8 cellular contexts compared by ENCODE assay signal in genomic region chr12:120231316-120232011, GRCh38. TPM values are rescaled to one million over a fixed set of nuclear protein-coding genes. Genes with fewer than 3 reads are reported as not detected.
A peak's percentile ranks its signal among the peaks of the same experiment; 100 is the strongest.
DNase-seq lines count a peak whose midpoint lies in the region; ATAC-seq, FAIRE-seq and TF ChIP-seq lines count a peak whose summit lies in the region.

No MANE protein-coding gene starts in this region.

- peak overlapping the region; percentile 74 for H3K18ac ChIP-seq in H1 (ENCODE audit: extremely low read depth, low read length)

- H3K4ac ChIP-seq in H1 (replicated peaks; ENCODE audit: insufficient read length, low read depth, low read length): peak overlapping the region; percentile 15

- no peak for FAIRE-seq in H1 (lab: Jason Lieb, UNC)

- intact Hi-C loops in naive thymus-derived CD4-positive, alpha-beta T cell (cut with micrococcal nuclease): loop anchor here in 1 of 2 donors (1.0 kb wide), 1 partner anchor 21 kb away; no protein-coding TSS in a partner anchor

- WGBS in H1 (ENCODE audit: extremely low coverage in 1 of 2, insufficient coverage in 1 of 2, insufficient read length in 1 of 2, insufficient replicate concordance in 2 of 2, low coverage in 1 of 2, low lambda C conversion rate in 2 of 2, missing lambda C conversion rate in 1 of 2), 2 experiments: 37% methylated on average over 3 of the region's 3 CpGs; no CpG with 5 or more reads in 1 of the 2 experiments

- peaks cover 68 to 98% (median 90%) of the 10 kb centered on the region in 7 donors for H3K4me1 Mint-ChIP-seq in naive thymus-derived CD4-positive, alpha-beta T cell
- peaks cover 84% of the 10 kb centered on the region for H3K4me1 Mint-ChIP-seq in stimulated activated naive CD8-positive, alpha-beta T cell treated with anti-CD3 and anti-CD28 coated beads, Interleukin-15, Interleukin-2, amounts not matched to agents 100 ng/mL and 50 ng/mL, for 24 hours (ENCODE audit: low read depth)

- H4K5ac ChIP-seq in H1 (ENCODE audit: insufficient read length, low read depth, low read length): peak overlapping the region; percentile 40

- peak overlapping the region; percentile 74; the same call in 1 of the 2 replicates for H3K27ac ChIP-seq in H1 (ENCODE audit: low read depth, low read length)
- H3K27ac ChIP-seq in naive thymus-derived CD4-positive, alpha-beta T cell (ENCODE audit: low read depth, low read length): peak overlapping the region; percentile 61

- peak overlapping the region; percentile 69 to 89 (median 80) for H3K4me3 Mint-ChIP-seq in naive thymus-derived CD4-positive, alpha-beta T cell
- H3K4me3 Mint-ChIP-seq in stimulated activated naive CD8-positive, alpha-beta T cell treated with anti-CD3 and anti-CD28 coated beads, Interleukin-15, Interleukin-2, amounts not matched to agents 100 ng/mL and 50 ng/mL, for 24 hours: peak overlapping the region; percentile 70

- peak overlapping the region; percentile 4 for H2BK120ac ChIP-seq in H1 (replicated peaks; ENCODE audit: low read depth, low read length)

- peak overlapping the region; percentile 100 for H2BK5ac ChIP-seq in H1 (ENCODE audit: low read depth, low read length)

- H3K4me2 ChIP-seq in H1 (ENCODE audit: insufficient read depth in 1 of 2, low read depth in 2 of 2, low read length in 2 of 2): peak overlapping the region; percentile 46 to 56

- ATAC-seq in naive thymus-derived CD4-positive, alpha-beta T cell: peak; percentile 71

- peak overlapping the region in 1 of 4 experiments; percentile 38; a peak in 3 of 8 replicates for H3K4me3 ChIP-seq in H1 (ENCODE audit: extremely low read depth in 1 of 4, insufficient read depth in 2 of 4, low read depth in 3 of 4, low read length in 4 of 4)
- peak overlapping the region; percentile 27 for H3K4me3 ChIP-seq in naive thymus-derived CD4-positive, alpha-beta T cell (ENCODE audit: low read length)

- H3K23ac ChIP-seq in H1 (ENCODE audit: insufficient read length): no peak overlapping the region

- H3K56ac ChIP-seq in H1 (replicated peaks; ENCODE audit: insufficient read length, low read depth, low read length): no peak overlapping the region

- H3K27me3 Mint-ChIP-seq in naive thymus-derived CD4-positive, alpha-beta T cell: no peaks in the 10 kb centered on the region
- H3K27me3 Mint-ChIP-seq in stimulated activated naive CD8-positive, alpha-beta T cell treated with anti-CD3 and anti-CD28 coated beads, Interleukin-15, Interleukin-2, amounts not matched to agents 100 ng/mL and 50 ng/mL, for 24 hours: no peaks in the 10 kb centered on the region

- POLR2A ChIA-PET in H1 (lab: Charles Lee; ENCODE audit: partially characterized antibody): interaction anchor here (0.7 to 88.3 kb wide), 6 partner anchors 12 to 90 kb away, joined by 3 to 4270 read pairs (median 38); partner anchors contain the start of genes GCN1, PXN, RNU4-1 and RNU4-2
- POLR2A ChIA-PET in naive thymus-derived CD4-positive, alpha-beta T cell (lab: Charles Lee): interaction anchor here (1.0 to 9.6 kb wide), 7 partner anchors 9 to 71 kb away, joined by 3 to 215 read pairs (median 62); partner anchors contain the start of genes PXN, RNU4-1, RNU4-2 and RPLP0

- peaks cover 8% of the 10 kb centered on the region; the same call in 1 of the 2 replicates for H3K79me1 ChIP-seq in H1 (ENCODE audit: low read depth, low read length)

- peaks cover 44 to 78% (median 51%) of the 10 kb centered on the region in 4 experiments for H3K4me1 ChIP-seq in H1 (replicated peaks in 1 of 4; ENCODE audit: control insufficient read depth in 3 of 4, insufficient read depth in 4 of 4, low read length in 3 of 4)
- H3K4me1 ChIP-seq in naive thymus-derived CD4-positive, alpha-beta T cell (ENCODE audit: control insufficient read depth in 2 of 2, insufficient read depth in 2 of 2, low read length in 2 of 2): peaks cover 61 to 77% of the 10 kb centered on the region in 2 donors

- peak in 1 of 2 experiments; percentile 76; a peak in 1 of 3 replicates for TF ChIP-seq POLR2A in H1 (IDR thresholded peaks at IDR 0.05; ENCODE audit: control extremely low read depth in 1 of 2, low read depth in 2 of 2, low read length in 2 of 2)

- peak overlapping the region in 1 of 4 experiments; percentile 35; a peak in 2 of 7 replicates for H3K9ac ChIP-seq in H1 (replicated peaks in 1 of 4; ENCODE audit: extremely low read depth in 1 of 4, low read depth in 3 of 4, low read length in 3 of 4)

- H3K14ac ChIP-seq in H1 (ENCODE audit: insufficient read length): no peak overlapping the region

- DNase-seq in DMS53 (lab: John Stamatoyannopoulos, UW) (peak; percentile 79), NCI-H510A treated with DMSO at 0.1 percent for 48 hours (lab: John Stamatoyannopoulos, UW) (peak; percentile 78), H1 (ENCODE audit: low read depth in 1 of 2, low spot score in 2 of 2) (peak in 1 of 2 experiments; percentile 84), NCI-H526 treated with DMSO at 0.1 percent for 48 hours (lab: John Stamatoyannopoulos, UW) (no peak), NCI-H345 treated with DMSO at 0.1 percent for 48 hours (lab: John Stamatoyannopoulos, UW; ENCODE audit: unreplicated experiment) (no peak)
- peak in 2 of 3 experiments; percentile 52 to 60 for DNase-seq in activated CD8-positive, alpha-beta memory T cell treated with anti-CD3 and anti-CD28 coated beads for 48 hours (ENCODE audit: low read depth in 2 of 3, low spot score in 2 of 3)
- DNase-seq in naive thymus-derived CD4-positive, alpha-beta T cell: peak in 8 of 9 donors; percentile 42 to 75 (median 49)

- peaks cover 0 to 5% (median 0%) of the 10 kb centered on the region in 5 donors for H3K36me3 Mint-ChIP-seq in naive thymus-derived CD4-positive, alpha-beta T cell
- H3K36me3 Mint-ChIP-seq in stimulated activated naive CD8-positive, alpha-beta T cell treated with anti-CD3 and anti-CD28 coated beads, Interleukin-15, Interleukin-2, amounts not matched to agents 100 ng/mL and 50 ng/mL, for 24 hours (ENCODE audit: low read depth): no peaks in the 10 kb centered on the region

- H3K9me3 ChIP-seq in H1 (ENCODE audit: insufficient read depth in 2 of 2, low read depth in 1 of 2, low read length in 1 of 2): no peaks in the 10 kb centered on the region
- no peaks in the 10 kb centered on the region for H3K9me3 ChIP-seq in naive thymus-derived CD4-positive, alpha-beta T cell (ENCODE audit: control insufficient read depth in 2 of 3, low read length in 3 of 3)

- no peak overlapping the region for H2AFZ ChIP-seq in H1 (ENCODE audit: low read length)

- H2BK20ac ChIP-seq in H1 (ENCODE audit: low read length): peak overlapping the region; percentile 96; the same call in 1 of the 2 replicates

- H3K27ac Mint-ChIP-seq in naive thymus-derived CD4-positive, alpha-beta T cell: peak overlapping the region; percentile 87 to 98 (median 94)
- H3K27ac Mint-ChIP-seq in stimulated activated naive CD8-positive, alpha-beta T cell treated with anti-CD3 and anti-CD28 coated beads, Interleukin-15, Interleukin-2, amounts not matched to agents 100 ng/mL and 50 ng/mL, for 24 hours: peak overlapping the region; percentile 94

- peaks cover 2 to 7% of the 10 kb centered on the region in 2 experiments for H4K20me1 ChIP-seq in H1 (replicated peaks in 1 of 2; ENCODE audit: control insufficient read depth in 1 of 2, insufficient read depth in 2 of 2, low read length in 2 of 2)

- H3K23me2 ChIP-seq in H1 (ENCODE audit: low read depth, low read length): no peaks in the 10 kb centered on the region; the same call in 1 of the 2 replicates

- no peaks in the 10 kb centered on the region for H3K27me3 ChIP-seq in H1 (replicated peaks in 1 of 4; ENCODE audit: control insufficient read depth in 3 of 4, extremely low read depth in 1 of 4, insufficient read depth in 3 of 4, low read length in 3 of 4)
- H3K27me3 ChIP-seq in naive thymus-derived CD4-positive, alpha-beta T cell (ENCODE audit: control insufficient read depth in 2 of 2, insufficient read depth in 2 of 2, low read length in 2 of 2): no peaks in the 10 kb centered on the region

- H3K9me3 Mint-ChIP-seq in naive thymus-derived CD4-positive, alpha-beta T cell: no peaks in the 10 kb centered on the region
- H3K9me3 Mint-ChIP-seq in stimulated activated naive CD8-positive, alpha-beta T cell treated with anti-CD3 and anti-CD28 coated beads, Interleukin-15, Interleukin-2, amounts not matched to agents 100 ng/mL and 50 ng/mL, for 24 hours: no peaks in the 10 kb centered on the region

- TF ChIP-seq CTCF in H1 (IDR thresholded peaks at IDR 0.05; ENCODE audit: control extremely low read depth in 1 of 3, insufficient read depth in 1 of 3, low read depth in 1 of 3, low read length in 3 of 3): peak in 1 of 3 experiments; percentile 3; a peak in 2 of 4 replicates

- H4K91ac ChIP-seq in H1 (replicated peaks; ENCODE audit: insufficient read length, low read length): peak overlapping the region; percentile 77

- peaks cover 0 to 58% of the 10 kb centered on the region in 2 experiments; a peak in 2 of 4 replicates for H3K79me2 ChIP-seq in H1 (ENCODE audit: control insufficient read depth in 1 of 2, insufficient read depth in 2 of 2, low read length in 2 of 2)

- TF ChIP-seq RAD21 in H1 (IDR thresholded peaks at IDR 0.05 in 1 of 2, conservative IDR thresholded peaks at IDR 0.05 in 1 of 2; ENCODE audit: low read depth in 2 of 2, low read length in 2 of 2): 0 out of 4 replicates have a peak, but pooled peaks of 1 of the 2 experiments have one; percentile 1

- H2BK15ac ChIP-seq in H1 (ENCODE audit: low read length): peak overlapping the region; percentile 82; the same call in 1 of the 2 replicates

- peak overlapping the region; percentile 100 for H2BK12ac ChIP-seq in H1 (ENCODE audit: low read depth, low read length)

- peaks cover 0 to 2% (median under 1%) of the 10 kb centered on the region in 4 experiments; a peak in 1 of 8 replicates for H3K36me3 ChIP-seq in H1 (ENCODE audit: control insufficient read depth in 2 of 4, insufficient read depth in 4 of 4, low read length in 3 of 4)
- peaks cover 0 to 6% (median 5%) of the 10 kb centered on the region in 3 experiments for H3K36me3 ChIP-seq in naive thymus-derived CD4-positive, alpha-beta T cell (ENCODE audit: control insufficient read depth in 2 of 3, insufficient read depth in 3 of 3, low read length in 3 of 3)

- no peak for TF ChIP-seq EP300 in H1 (IDR thresholded peaks at IDR 0.05; ENCODE audit: borderline replicate concordance in 1 of 2, low read depth in 2 of 2, low read length in 2 of 2)

- CTCF ChIA-PET in H1 (lab: Charles Lee; ENCODE audit: partially characterized antibody): interaction anchor here (0.8 to 17.8 kb wide), 11 partner anchors 12 to 213 kb away, joined by 3 to 930 read pairs (median 4); partner anchors contain the start of genes PXN, RNU4-1, RNU4-2 and RPLP0
- CTCF ChIA-PET in naive thymus-derived CD4-positive, alpha-beta T cell (lab: Charles Lee): interaction anchor here (0.6 to 8.9 kb wide), 11 partner anchors 9 to 955 kb away, joined by 3 to 286 read pairs (median 3); partner anchors contain the start of genes PXN, RPLP0 and SIRT4

- peak overlapping the region; percentile 63; the same call in 1 of the 2 replicates for H4K8ac ChIP-seq in H1 (ENCODE audit: extremely low read depth, insufficient read depth, low read length)

- peak overlapping the region; percentile 85 for H2AK5ac ChIP-seq in H1 (ENCODE audit: low read depth, low read length)

RNA-seq across cellular contexts. Expression of gene RPLP0, which starts 30.6 kb away (rescaled TPM):
- 2,987 and 3,029 TPM in 2 replicates for total RNA-seq in H1 (2021; fragmentation: NEBNext Ultra II Directional; extraction: Animal tissue kit (Norgen Biotek cat#: 25700))
- polyA plus RNA-seq in H1 (2011; rRNA removed): 8,838 and 10,765 TPM in 2 replicates
- polyA plus RNA-seq in H1 (2011; cell fraction: cytosol; rRNA removed): 10,357 TPM
- polyA plus RNA-seq in H1 (2011; cell fraction: nucleus; rRNA removed): 6,829 TPM
- polyA plus RNA-seq in H1 (2012, experiment 1 of 2): 4,444 to 5,241 TPM (median 4,665 TPM) in 4 replicates
- polyA plus RNA-seq in H1 (2012, experiment 2 of 2): 7,158 TPM
- 4,021 TPM for polyA plus RNA-seq in H1 (2013, experiment 1 of 2)
- polyA plus RNA-seq in H1 (2013, experiment 2 of 2): 3,982 TPM
- 5,851 and 5,958 TPM in 2 replicates for polyA minus RNA-seq in H1 (2011; rRNA and poly(A)+ RNA removed)
- polyA minus RNA-seq in H1 (2011; cell fraction: cytosol; rRNA and poly(A)+ RNA removed): 2,113 TPM
- polyA minus RNA-seq in H1 (2011; cell fraction: nucleus; rRNA and poly(A)+ RNA removed): 1,976 TPM
- total RNA-seq in naive thymus-derived CD4-positive, alpha-beta T cell: 1,000 to 10,000 TPM; 1,375 to 2,107 (median 1,573) TPM
- 1,000 to 10,000 TPM; 1,871 to 2,384 TPM for polyA plus RNA-seq in naive thymus-derived CD4-positive, alpha-beta T cell

RNA-seq across cellular contexts. Expression of gene PXN, which starts 34.1 kb away (rescaled TPM):
- total RNA-seq in H1 (2021; fragmentation: NEBNext Ultra II Directional; extraction: Animal tissue kit (Norgen Biotek cat#: 25700)): 105 and 109 TPM in 2 replicates
- polyA plus RNA-seq in H1 (2011; rRNA removed): 51.0 and 89.2 TPM in 2 replicates
- polyA plus RNA-seq in H1 (2011; cell fraction: cytosol; rRNA removed): 29.0 TPM
- 80.4 TPM for polyA plus RNA-seq in H1 (2011; cell fraction: nucleus; rRNA removed)
- polyA plus RNA-seq in H1 (2012, experiment 1 of 2): 58.2 to 73.1 TPM (median 70.3 TPM) in 4 replicates
- polyA plus RNA-seq in H1 (2012, experiment 2 of 2): 83.1 TPM
- polyA plus RNA-seq in H1 (2013, experiment 1 of 2): 88.7 TPM
- polyA plus RNA-seq in H1 (2013, experiment 2 of 2): 91.0 TPM
- 45.0 and 62.0 TPM in 2 replicates for polyA minus RNA-seq in H1 (2011; rRNA and poly(A)+ RNA removed)
- 30.5 TPM for polyA minus RNA-seq in H1 (2011; cell fraction: cytosol; rRNA and poly(A)+ RNA removed)
- 33.2 TPM for polyA minus RNA-seq in H1 (2011; cell fraction: nucleus; rRNA and poly(A)+ RNA removed)
- 100 to 1,000 TPM; 103 to 202 (median 158) TPM for total RNA-seq in naive thymus-derived CD4-positive, alpha-beta T cell
- 100 to 1,000 TPM in 1 of 2 donors, 10 to 100 TPM in 1; 84.3 to 114 TPM for polyA plus RNA-seq in naive thymus-derived CD4-positive, alpha-beta T cell

RNA-seq across cellular contexts. Expression of gene GCN1, which starts 36.9 kb away (rescaled TPM):
- total RNA-seq in H1 (2021; fragmentation: NEBNext Ultra II Directional; extraction: Animal tissue kit (Norgen Biotek cat#: 25700)): 133 and 137 TPM in 2 replicates
- 61.4 and 73.1 TPM in 2 replicates for polyA plus RNA-seq in H1 (2011; rRNA removed)
- polyA plus RNA-seq in H1 (2011; cell fraction: cytosol; rRNA removed): 61.1 TPM
- 294 TPM for polyA plus RNA-seq in H1 (2011; cell fraction: nucleus; rRNA removed)
- polyA plus RNA-seq in H1 (2012, experiment 1 of 2): 92.9 to 139 TPM (median 109 TPM) in 4 replicates
- polyA plus RNA-seq in H1 (2012, experiment 2 of 2): 58.3 TPM
- polyA plus RNA-seq in H1 (2013, experiment 1 of 2): 57.1 TPM
- 47.1 TPM for polyA plus RNA-seq in H1 (2013, experiment 2 of 2)
- 266 and 267 TPM in 2 replicates for polyA minus RNA-seq in H1 (2011; rRNA and poly(A)+ RNA removed)
- 106 TPM for polyA minus RNA-seq in H1 (2011; cell fraction: cytosol; rRNA and poly(A)+ RNA removed)
- polyA minus RNA-seq in H1 (2011; cell fraction: nucleus; rRNA and poly(A)+ RNA removed): 194 TPM
- total RNA-seq in naive thymus-derived CD4-positive, alpha-beta T cell: 100 to 1,000 TPM in 4 of 5 experiments, 10 to 100 TPM in 1; 90.6 to 142 (median 132) TPM
- 10 to 100 TPM; 20.3 to 36.4 TPM for polyA plus RNA-seq in naive thymus-derived CD4-positive, alpha-beta T cell

Comparison
In these comparisons a context has a peak if more than half of its experiments do, and no peak if none do; other contexts are left out.
1. DNase-seq: peak in DMS53 (single experiment), NCI-H510A treated with DMSO at 0.1 percent for 48 hours (single experiment), activated CD8-positive, alpha-beta memory T cell treated with anti-CD3 and anti-CD28 coated beads for 48 hours (2 of 3) and naive thymus-derived CD4-positive, alpha-beta T cell (8 of 9); none in NCI-H526 treated with DMSO at 0.1 percent for 48 hours (single experiment) and NCI-H345 treated with DMSO at 0.1 percent for 48 hours (single experiment).